In genomic region chr16:3696425-3697218, GRCh38 we compare ENCODE assay signal across 10 cellular contexts. TPM values are rescaled to one million over a fixed set of nuclear protein-coding genes. Genes with fewer than 3 reads are reported as not detected.
DNase-seq lines count a peak whose midpoint lies in the region; ATAC-seq and TF ChIP-seq lines count a peak whose summit lies in the region.
"Had no signal": no experiment of that assay in that cellular context is flagged by ENCODE, and none has a peak within 500 bp of the region (broad histone marks: within the 10 kb centered on the region; RNA-seq: fewer than 3 reads in every experiment).

No MANE protein-coding gene starts in this region.

- H3K4me3 ChIP-seq in AG10803 (ENCODE audit: low read length) (no peak overlapping the region), endocrine pancreas (ENCODE audit: control insufficient read depth, insufficient read depth, low read length) (peak overlapping the region; percentile 39)
- H3K4me3 ChIP-seq: skin epidermis had no signal

- H3K4me3 Mint-ChIP-seq in naive thymus-derived CD8-positive, alpha-beta T cell: no peak overlapping the region

- H3K4me1 ChIP-seq in endocrine pancreas (ENCODE audit: control insufficient read depth, insufficient read depth, low read length): no peaks in the 10 kb centered on the region

- ATAC-seq in HG02852 (IDR thresholded peaks at IDR 0.05; ENCODE audit: unreplicated experiment): no peak
- ATAC-seq in GM18907 (IDR thresholded peaks at IDR 0.05; ENCODE audit: unreplicated experiment): no peak
- ATAC-seq in naive thymus-derived CD8-positive, alpha-beta T cell: no peak

- peak overlapping the region in 1 of 10 donors; percentile 7 for H3K27ac Mint-ChIP-seq in naive thymus-derived CD8-positive, alpha-beta T cell

- H3K27me3 ChIP-seq in endocrine pancreas (ENCODE audit: control insufficient read depth, insufficient read depth, low read length): no peaks in the 10 kb centered on the region

- no peaks in the 10 kb centered on the region for H3K27me3 Mint-ChIP-seq in naive thymus-derived CD8-positive, alpha-beta T cell

- POLR2A ChIA-PET in naive thymus-derived CD8-positive, alpha-beta T cell (lab: Charles Lee): interaction anchor here (0.6 to 1.5 kb wide), 2 partner anchors 14 to 479 kb away, joined by 4 to 6 read pairs; no protein-coding TSS in a partner anchor

- TF ChIP-seq CTCF in AG10803 (conservative IDR thresholded peaks at IDR 0.05; ENCODE audit: low read length): no peak

- H3K9me3 Mint-ChIP-seq in naive thymus-derived CD8-positive, alpha-beta T cell: no peaks in the 10 kb centered on the region

- H3K36me3 ChIP-seq in endocrine pancreas (ENCODE audit: control insufficient read depth, insufficient read depth, low read length): no peaks in the 10 kb centered on the region

- DNase-seq in AG10803 (ENCODE audit: low read depth) (peak; percentile 56), NCI-H2029 treated with DMSO at 0.1 percent for 48 hours (lab: John Stamatoyannopoulos, UW) (peak; percentile 1), myocyte (ENCODE audit: low read depth) (peak; percentile 81), NOMO-1 treated with dmso at 0.1 percent for 144 hours (lab: John Stamatoyannopoulos, UW; ENCODE audit: unreplicated experiment) (no peak)
- no peak for DNase-seq in naive thymus-derived CD8-positive, alpha-beta T cell
- DNase-seq: activated CD4-positive, alpha-beta T cell treated with anti-CD3 and anti-CD28 coated beads for 4 hours had no signal

- no peaks in the 10 kb centered on the region for H3K9me3 ChIP-seq in endocrine pancreas (ENCODE audit: control insufficient read depth, low read length)

- peaks cover 6 to 22% (median 12%) of the 10 kb centered on the region in 4 donors for H3K4me1 Mint-ChIP-seq in naive thymus-derived CD8-positive, alpha-beta T cell

- no peak overlapping the region for H3K9ac ChIP-seq in endocrine pancreas (ENCODE audit: control insufficient read depth, insufficient read depth, low read length)

- H3K36me3 Mint-ChIP-seq in naive thymus-derived CD8-positive, alpha-beta T cell: peaks cover 0 to 12% (median 0%) of the 10 kb centered on the region in 3 donors

RNA-seq across cellular contexts. Expression of gene TRAP1, which starts 20.7 kb away (rescaled TPM):
- 89.5 and 91.0 TPM in 2 replicates for total RNA-seq in myocyte
- polyA plus RNA-seq in myocyte (2012): 85.4 TPM
- 100 to 1,000 TPM; 155 to 158 TPM for total RNA-seq in naive thymus-derived CD8-positive, alpha-beta T cell
- polyA plus RNA-seq in naive thymus-derived CD8-positive, alpha-beta T cell: 10 to 100 TPM; 57.1 to 79.1 (median 58.6) TPM

RNA-seq across cellular contexts. Expression of gene DNASE1, which starts 42.1 kb away (rescaled TPM):
- total RNA-seq in myocyte: 13.2 and 21.4 TPM in 2 replicates
- polyA plus RNA-seq in myocyte (2012): 16.4 TPM
- total RNA-seq in naive thymus-derived CD8-positive, alpha-beta T cell: 10 to 100 TPM; 53.5 to 56.7 TPM
- polyA plus RNA-seq in naive thymus-derived CD8-positive, alpha-beta T cell: 10 to 100 TPM in 1 of 3 donors, 1 to 10 TPM in 2; 1.5 to 15.4 (median 2.8) TPM

Comparison
In these comparisons a context has a peak if more than half of its experiments do, and no peak if none do; other contexts are left out.
1. DNase-seq: peak in AG10803 (single experiment), NCI-H2029 treated with DMSO at 0.1 percent for 48 hours (single experiment) and myocyte (single experiment); none in NOMO-1 treated with dmso at 0.1 percent for 144 hours (single experiment) and naive thymus-derived CD8-positive, alpha-beta T cell (0 of 10).